Comparison of ENCODE assay signal across 1 cellular context in genomic region chr12:106773945-106774807, GRCh38.
TF ChIP-seq lines count a peak whose summit lies in the region.

A gene with protein sequence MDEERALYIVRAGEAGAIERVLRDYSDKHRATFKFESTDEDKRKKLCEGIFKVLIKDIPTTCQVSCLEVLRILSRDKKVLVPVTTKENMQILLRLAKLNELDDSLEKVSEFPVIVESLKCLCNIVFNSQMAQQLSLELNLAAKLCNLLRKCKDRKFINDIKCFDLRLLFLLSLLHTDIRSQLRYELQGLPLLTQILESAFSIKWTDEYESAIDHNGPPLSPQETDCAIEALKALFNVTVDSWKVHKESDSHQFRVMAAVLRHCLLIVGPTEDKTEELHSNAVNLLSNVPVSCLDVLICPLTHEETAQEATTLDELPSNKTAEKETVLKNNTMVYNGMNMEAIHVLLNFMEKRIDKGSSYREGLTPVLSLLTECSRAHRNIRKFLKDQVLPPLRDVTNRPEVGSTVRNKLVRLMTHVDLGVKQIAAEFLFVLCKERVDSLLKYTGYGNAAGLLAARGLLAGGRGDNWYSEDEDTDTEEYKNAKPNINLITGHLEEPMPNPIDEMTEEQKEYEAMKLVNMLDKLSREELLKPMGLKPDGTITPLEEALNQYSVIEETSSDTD (plus strand): TSS chr12:106774682. CDS start chr12:106774746, 64 bp downstream.

TF ChIP-seq in K562, 482 proteins besides CTCF, POLR2A, EP300 and RAD21 (continued from another document and continues in another):
- TF ChIP-seq, protein P1, sequence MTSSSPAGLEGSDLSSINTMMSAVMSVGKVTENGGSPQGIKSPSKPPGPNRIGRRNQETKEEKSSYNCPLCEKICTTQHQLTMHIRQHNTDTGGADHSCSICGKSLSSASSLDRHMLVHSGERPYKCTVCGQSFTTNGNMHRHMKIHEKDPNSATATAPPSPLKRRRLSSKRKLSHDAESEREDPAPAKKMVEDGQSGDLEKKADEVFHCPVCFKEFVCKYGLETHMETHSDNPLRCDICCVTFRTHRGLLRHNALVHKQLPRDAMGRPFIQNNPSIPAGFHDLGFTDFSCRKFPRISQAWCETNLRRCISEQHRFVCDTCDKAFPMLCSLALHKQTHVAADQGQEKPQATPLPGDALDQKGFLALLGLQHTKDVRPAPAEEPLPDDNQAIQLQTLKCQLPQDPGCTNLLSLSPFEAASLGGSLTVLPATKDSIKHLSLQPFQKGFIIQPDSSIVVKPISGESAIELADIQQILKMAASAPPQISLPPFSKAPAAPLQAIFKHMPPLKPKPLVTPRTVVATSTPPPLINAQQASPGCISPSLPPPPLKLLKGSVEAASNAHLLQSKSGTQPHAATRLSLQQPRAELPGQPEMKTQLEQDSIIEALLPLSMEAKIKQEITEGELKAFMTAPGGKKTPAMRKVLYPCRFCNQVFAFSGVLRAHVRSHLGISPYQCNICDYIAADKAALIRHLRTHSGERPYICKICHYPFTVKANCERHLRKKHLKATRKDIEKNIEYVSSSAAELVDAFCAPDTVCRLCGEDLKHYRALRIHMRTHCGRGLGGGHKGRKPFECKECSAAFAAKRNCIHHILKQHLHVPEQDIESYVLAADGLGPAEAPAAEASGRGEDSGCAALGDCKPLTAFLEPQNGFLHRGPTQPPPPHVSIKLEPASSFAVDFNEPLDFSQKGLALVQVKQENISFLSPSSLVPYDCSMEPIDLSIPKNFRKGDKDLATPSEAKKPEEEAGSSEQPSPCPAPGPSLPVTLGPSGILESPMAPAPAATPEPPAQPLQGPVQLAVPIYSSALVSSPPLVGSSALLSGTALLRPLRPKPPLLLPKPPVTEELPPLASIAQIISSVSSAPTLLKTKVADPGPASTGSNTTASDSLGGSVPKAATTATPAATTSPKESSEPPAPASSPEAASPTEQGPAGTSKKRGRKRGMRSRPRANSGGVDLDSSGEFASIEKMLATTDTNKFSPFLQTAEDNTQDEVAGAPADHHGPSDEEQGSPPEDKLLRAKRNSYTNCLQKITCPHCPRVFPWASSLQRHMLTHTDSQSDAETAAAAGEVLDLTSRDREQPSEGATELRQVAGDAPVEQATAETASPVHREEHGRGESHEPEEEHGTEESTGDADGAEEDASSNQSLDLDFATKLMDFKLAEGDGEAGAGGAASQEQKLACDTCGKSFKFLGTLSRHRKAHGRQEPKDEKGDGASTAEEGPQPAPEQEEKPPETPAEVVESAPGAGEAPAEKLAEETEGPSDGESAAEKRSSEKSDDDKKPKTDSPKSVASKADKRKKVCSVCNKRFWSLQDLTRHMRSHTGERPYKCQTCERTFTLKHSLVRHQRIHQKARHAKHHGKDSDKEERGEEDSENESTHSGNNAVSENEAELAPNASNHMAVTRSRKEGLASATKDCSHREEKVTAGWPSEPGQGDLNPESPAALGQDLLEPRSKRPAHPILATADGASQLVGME (CRISPR knock-in tag; IDR thresholded peaks at IDR 0.05): no peak
- TF ChIP-seq SNIP1 (IDR thresholded peaks at IDR 0.05; ENCODE audit: low read depth) (no peak), PPARD (CRISPR knock-in tag; IDR thresholded peaks at IDR 0.05) (no peak), NUFIP1 (IDR thresholded peaks at IDR 0.05; ENCODE audit: partially characterized antibody) (no peak), COPS2 (conservative IDR thresholded peaks at IDR 0.05) (no peak), FOXJ3 (CRISPR knock-in tag; IDR thresholded peaks at IDR 0.05) (no peak), ZNF586 (CRISPR knock-in tag; conservative IDR thresholded peaks at IDR 0.05) (no peak), MCM3 (IDR thresholded peaks at IDR 0.05) (no peak), ILK (tag; IDR thresholded peaks at IDR 0.05; ENCODE audit: borderline replicate concordance, low read depth) (no peak), SPI1 (IDR thresholded peaks at IDR 0.05; ENCODE audit: borderline replicate concordance, low read depth, low read length) (no peak), FOXJ2 (tag; IDR thresholded peaks at IDR 0.05) (no peak), HES1 (IDR thresholded peaks at IDR 0.05; ENCODE audit: low read depth) (no peak), CBX3 (IDR thresholded peaks at IDR 0.05; ENCODE audit: borderline replicate concordance in 1 of 2, low read length in 2 of 2) (no peak), ZNF436 (CRISPR knock-in tag; IDR thresholded peaks at IDR 0.05) (no peak), EHMT2 (IDR thresholded peaks at IDR 0.05) (no peak), USF1 (CRISPR knock-in tag; IDR thresholded peaks at IDR 0.05) (peak; percentile 8; the same call in 1 of the 2 replicates), ZNF695 (CRISPR knock-in tag; IDR thresholded peaks at IDR 0.05) (no peak), GABPA (tag; conservative IDR thresholded peaks at IDR 0.05; ENCODE audit: low read depth) (peak; percentile 91), ILF3 (IDR thresholded peaks at IDR 0.05; ENCODE audit: borderline replicate concordance) (no peak), DLX4 (CRISPR knock-in tag; IDR thresholded peaks at IDR 0.05) (no peak), SNRNP70 (optimal IDR thresholded peaks at IDR 0.05; ENCODE audit: low read depth, low read length) (no peak), NCOR1 (IDR thresholded peaks at IDR 0.05) (no peak), NFIC (IDR thresholded peaks at IDR 0.05) (peak; percentile 24; the same call in 1 of the 2 replicates), CREB3 (tag; conservative IDR thresholded peaks at IDR 0.05; ENCODE audit: low read depth) (peak; percentile 70; the same call in 1 of the 2 replicates), SRSF7 (optimal IDR thresholded peaks at IDR 0.05; ENCODE audit: low read depth, low read length) (no peak), KLF13 (tag; IDR thresholded peaks at IDR 0.05; ENCODE audit: borderline replicate concordance, low read depth) (no peak), RHOXF2B (CRISPR knock-in tag; conservative IDR thresholded peaks at IDR 0.05) (no peak), NCOA2 (IDR thresholded peaks at IDR 0.05; ENCODE audit: partially characterized antibody in 2 of 2) (no peak), ZNF699 (CRISPR knock-in tag; IDR thresholded peaks at IDR 0.05; ENCODE audit: insufficient replicate concordance) (no peak), POLR2AphosphoS5 (IDR thresholded peaks at IDR 0.05; ENCODE audit: control insufficient read depth, insufficient read depth, low read depth, low read length) (peak; percentile 64; the same call in 1 of the 2 replicates), AFF4 (CRISPR knock-in tag; IDR thresholded peaks at IDR 0.05) (no peak), ZBTB1 (CRISPR knock-in tag; IDR thresholded peaks at IDR 0.05; ENCODE audit: borderline replicate concordance, low read depth) (no peak), SMARCE1 (IDR thresholded peaks at IDR 0.05) (0 out of 2 replicates have a peak, but pooled peaks have one; percentile 33), KAT7 (CRISPR knock-in tag; IDR thresholded peaks at IDR 0.05; ENCODE audit: borderline replicate concordance) (no peak; the same call in 1 of the 2 replicates), ZNF324 (CRISPR knock-in tag; IDR thresholded peaks at IDR 0.05) (no peak), MTA3 (IDR thresholded peaks at IDR 0.05; ENCODE audit: borderline replicate concordance) (peak; percentile 33; the same call in 1 of the 2 replicates), TRIM24 (IDR thresholded peaks at IDR 0.05) (no peak), CHD1 (IDR thresholded peaks at IDR 0.05; ENCODE audit: low read length) (no peak), NKRF (IDR thresholded peaks at IDR 0.05; ENCODE audit: borderline replicate concordance) (peak; percentile 36; the same call in 1 of the 2 replicates), HMGN3 (IDR thresholded peaks at IDR 0.05; ENCODE audit: borderline replicate concordance, extremely low read depth, insufficient read length, low read depth, low read length) (peak; percentile 74), GATAD2B (IDR thresholded peaks at IDR 0.05; ENCODE audit: borderline replicate concordance) (no peak)
- TF ChIP-seq, protein P2, sequence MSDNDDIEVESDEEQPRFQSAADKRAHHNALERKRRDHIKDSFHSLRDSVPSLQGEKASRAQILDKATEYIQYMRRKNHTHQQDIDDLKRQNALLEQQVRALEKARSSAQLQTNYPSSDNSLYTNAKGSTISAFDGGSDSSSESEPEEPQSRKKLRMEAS (CRISPR knock-in tag; IDR thresholded peaks at IDR 0.05): peak; percentile 57
- TF ChIP-seq, protein P3, sequence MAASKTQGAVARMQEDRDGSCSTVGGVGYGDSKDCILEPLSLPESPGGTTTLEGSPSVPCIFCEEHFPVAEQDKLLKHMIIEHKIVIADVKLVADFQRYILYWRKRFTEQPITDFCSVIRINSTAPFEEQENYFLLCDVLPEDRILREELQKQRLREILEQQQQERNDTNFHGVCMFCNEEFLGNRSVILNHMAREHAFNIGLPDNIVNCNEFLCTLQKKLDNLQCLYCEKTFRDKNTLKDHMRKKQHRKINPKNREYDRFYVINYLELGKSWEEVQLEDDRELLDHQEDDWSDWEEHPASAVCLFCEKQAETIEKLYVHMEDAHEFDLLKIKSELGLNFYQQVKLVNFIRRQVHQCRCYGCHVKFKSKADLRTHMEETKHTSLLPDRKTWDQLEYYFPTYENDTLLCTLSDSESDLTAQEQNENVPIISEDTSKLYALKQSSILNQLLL (CRISPR knock-in tag; IDR thresholded peaks at IDR 0.05; ENCODE audit: borderline replicate concordance): no peak
- TF ChIP-seq, protein P4, sequence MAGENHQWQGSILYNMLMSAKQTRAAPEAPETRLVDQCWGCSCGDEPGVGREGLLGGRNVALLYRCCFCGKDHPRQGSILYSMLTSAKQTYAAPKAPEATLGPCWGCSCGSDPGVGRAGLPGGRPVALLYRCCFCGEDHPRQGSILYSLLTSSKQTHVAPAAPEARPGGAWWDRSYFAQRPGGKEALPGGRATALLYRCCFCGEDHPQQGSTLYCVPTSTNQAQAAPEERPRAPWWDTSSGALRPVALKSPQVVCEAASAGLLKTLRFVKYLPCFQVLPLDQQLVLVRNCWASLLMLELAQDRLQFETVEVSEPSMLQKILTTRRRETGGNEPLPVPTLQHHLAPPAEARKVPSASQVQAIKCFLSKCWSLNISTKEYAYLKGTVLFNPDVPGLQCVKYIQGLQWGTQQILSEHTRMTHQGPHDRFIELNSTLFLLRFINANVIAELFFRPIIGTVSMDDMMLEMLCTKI (IDR thresholded peaks at IDR 0.05; ENCODE audit: partially characterized antibody): no peak
